ENCODE assay signal across 16 cellular contexts in genomic region chr11:131912127-131912526, GRCh38.
DNase-seq lines count a peak whose midpoint lies in the region; ATAC-seq and TF ChIP-seq lines count a peak whose summit lies in the region.
"Had no signal": no experiment of that assay in that cellular context is flagged by ENCODE, and none has a peak within 500 bp of the region (broad histone marks: within the 10 kb centered on the region; RNA-seq: fewer than 3 reads in every experiment).

No MANE protein-coding gene starts in this region.

- ATAC-seq in GM23338 = no peak; the same call in 2 of the 3 replicates
- ATAC-seq: natural killer cell had no signal

- H3K9me2 ChIP-seq in GM23338 (ENCODE audit: insufficient read depth) = no peaks in the 10 kb centered on the region

- peaks cover 15% of the 10 kb centered on the region for H3K27me3 ChIP-seq in GM23338 (ENCODE audit: insufficient read depth)
- no peaks in the 10 kb centered on the region for H3K27me3 ChIP-seq in rectal smooth muscle tissue (ENCODE audit: control insufficient read depth, insufficient read depth, low read length)
- H3K27me3 ChIP-seq in thyroid gland = no peaks in the 10 kb centered on the region
- peaks cover 6% of the 10 kb centered on the region for H3K27me3 ChIP-seq in BE2C

- WGBS in thyroid gland, 2 donors = 67 to 83% methylated on average over 4 to 7 of the region's 7 CpGs

- H3K4me1 Mint-ChIP-seq in GM23338 = peaks cover 49% of the 10 kb centered on the region
- H3K4me1 Mint-ChIP-seq: natural killer cell had no signal

- intact Hi-C loops in thyroid gland (cut with DNase I) = no loop called here

- no peak overlapping the region for H3K27ac ChIP-seq in GM23338 (ENCODE audit: low read depth)
- H3K27ac ChIP-seq in angular gyrus (ENCODE audit: low read depth, low read length) = peak overlapping the region; percentile 11
- H3K27ac ChIP-seq in rectal smooth muscle tissue (ENCODE audit: low read depth, low read length) = no peak overlapping the region
- no peak overlapping the region for H3K27ac ChIP-seq in thyroid gland
- H3K27ac ChIP-seq: uterus had no signal

- no peaks in the 10 kb centered on the region for H3K36me3 ChIP-seq in GM23338 (ENCODE audit: insufficient read depth)
- H3K36me3 ChIP-seq in rectal smooth muscle tissue (ENCODE audit: control insufficient read depth, insufficient read depth, low read length) = no peaks in the 10 kb centered on the region
- H3K36me3 ChIP-seq in thyroid gland = no peaks in the 10 kb centered on the region
- H3K36me3 ChIP-seq in BE2C = no peaks in the 10 kb centered on the region
- H3K36me3 ChIP-seq: uterus had no signal

- TF ChIP-seq CTCF in GM23338 (conservative IDR thresholded peaks at IDR 0.05; ENCODE audit: low read depth in 2 of 2) (no peak), thyroid gland (IDR thresholded peaks at IDR 0.05) (no peak), BE2C (IDR thresholded peaks at IDR 0.05; ENCODE audit: low read depth, low read length) (no peak)

- H3K27me3 Mint-ChIP-seq in GM23338 (ENCODE audit: insufficient read depth, low read depth, poor library complexity) = peaks cover 22% of the 10 kb centered on the region

- peaks cover 30% of the 10 kb centered on the region for H3K4me1 ChIP-seq in GM23338 (ENCODE audit: insufficient read depth)
- peaks cover 3% of the 10 kb centered on the region for H3K4me1 ChIP-seq in rectal smooth muscle tissue (ENCODE audit: control insufficient read depth, insufficient read depth, low read length)
- H3K4me1 ChIP-seq in thyroid gland = peaks cover 0 to 7% of the 10 kb centered on the region in 2 donors
- no peaks in the 10 kb centered on the region for H3K4me1 ChIP-seq in BE2C

- H3K4me2 ChIP-seq in GM23338 = no peak overlapping the region

- H3K9me3 ChIP-seq in thyroid gland (no peaks in the 10 kb centered on the region), BE2C (no peaks in the 10 kb centered on the region)
- H3K9me3 ChIP-seq: uterus had no signal

- no peak for TF ChIP-seq POLR2A in thyroid gland (IDR thresholded peaks at IDR 0.05)

- DNase-seq in GM23338 (ENCODE audit: low spot score) = no peak
- peak; percentile 35 for DNase-seq in glomerular visceral epithelial cell (ENCODE audit: extremely low spot score)
- no peak for DNase-seq in thyroid gland
- no peak for DNase-seq in NCI-H2107 (lab: John Stamatoyannopoulos, UW)
- DNase-seq in BE2C = no peak
- DNase-seq: activated CD4-positive, alpha-beta T cell treated with anti-CD3 and anti-CD28 coated beads, Interleukin-2, amount 50 U/mL, for 48 hours; CD4-positive, alpha-beta T cell; cortex of kidney; KBM-7; natural killer cell; small intestine; stimulated activated naive CD4-positive, alpha-beta T cell; uterus had no signal

- H4K20me1 ChIP-seq in GM23338 (replicated peaks; ENCODE audit: insufficient read depth) = no peaks in the 10 kb centered on the region; the same call in 1 of the 2 replicates

- H3F3A ChIP-seq in GM23338 (replicated peaks; ENCODE audit: low read depth) = peaks cover 3% of the 10 kb centered on the region; the same call in 1 of the 2 replicates

- H3K79me2 ChIP-seq in GM23338 (replicated peaks; ENCODE audit: insufficient read depth) = peaks cover 5% of the 10 kb centered on the region

- H3K4me3 ChIP-seq in GM23338 = peak overlapping the region; percentile 92
- peak overlapping the region; percentile 70 for H3K4me3 ChIP-seq in rectal smooth muscle tissue (ENCODE audit: low read length)
- no peak overlapping the region for H3K4me3 ChIP-seq in thyroid gland (replicated peaks in 1 of 3)
- H3K4me3 ChIP-seq in BE2C (ENCODE audit: low read depth, low read length) = no peak overlapping the region
- H3K4me3 ChIP-seq: uterus had no signal

- H3K4me3 Mint-ChIP-seq in GM23338 = peak overlapping the region; percentile 92; the same call in 2 of the 3 replicates
- H3K4me3 Mint-ChIP-seq: CD4-positive, alpha-beta T cell; natural killer cell had no signal

- H3K9me3 Mint-ChIP-seq in GM23338 = no peaks in the 10 kb centered on the region
- H3K9me3 Mint-ChIP-seq: CD4-positive, alpha-beta T cell; H9 had no signal

- H3K36me3 Mint-ChIP-seq in GM23338 (ENCODE audit: low read depth) = no peaks in the 10 kb centered on the region
- H3K36me3 Mint-ChIP-seq: natural killer cell had no signal

- H2AFZ ChIP-seq in GM23338 = no peak overlapping the region

- no peak overlapping the region for H3K9ac ChIP-seq in rectal smooth muscle tissue (ENCODE audit: low read length)

- H3K27ac Mint-ChIP-seq in GM23338 = no peak overlapping the region
- H3K27ac Mint-ChIP-seq: CD4-positive, alpha-beta T cell; natural killer cell had no signal

TF ChIP-seq in GM23338, 12 proteins besides CTCF, POLR2A, EP300 and RAD21 (continues in another document):
- no peak for TF ChIP-seq JUNB (IDR thresholded peaks at IDR 0.05; ENCODE audit: unreplicated experiment)
- no peak for TF ChIP-seq ZNF114 (CRISPR knock-in tag; IDR thresholded peaks at IDR 0.05)
- no peak for TF ChIP-seq EZH2phosphoT487 (IDR thresholded peaks at IDR 0.05; ENCODE audit: unreplicated experiment)
- TF ChIP-seq REST (IDR thresholded peaks at IDR 0.05; ENCODE audit: unreplicated experiment) = no peak
- no peak for TF ChIP-seq STAT1 (IDR thresholded peaks at IDR 0.05; ENCODE audit: unreplicated experiment)
- no peak for TF ChIP-seq ETS1 (IDR thresholded peaks at IDR 0.05)
- TF ChIP-seq NANOG (IDR thresholded peaks at IDR 0.05; ENCODE audit: borderline replicate concordance) = no peak
- TF ChIP-seq CREB1 (CRISPR knock-in tag; IDR thresholded peaks at IDR 0.05; ENCODE audit: low read depth) = no peak
- no peak for TF ChIP-seq ZNF331 (CRISPR knock-in tag; IDR thresholded peaks at IDR 0.05; ENCODE audit: low read depth)

Comparison
In these comparisons a context has a peak if more than half of its experiments do, and no peak if none do; other contexts are left out.
1. H3K4me3 ChIP-seq: peak in GM23338 (single experiment) and rectal smooth muscle tissue (single experiment); none in thyroid gland (0 of 3) and BE2C (single experiment).